ENCODE assay signal across 8 cellular contexts in the genomic region with DNA sequence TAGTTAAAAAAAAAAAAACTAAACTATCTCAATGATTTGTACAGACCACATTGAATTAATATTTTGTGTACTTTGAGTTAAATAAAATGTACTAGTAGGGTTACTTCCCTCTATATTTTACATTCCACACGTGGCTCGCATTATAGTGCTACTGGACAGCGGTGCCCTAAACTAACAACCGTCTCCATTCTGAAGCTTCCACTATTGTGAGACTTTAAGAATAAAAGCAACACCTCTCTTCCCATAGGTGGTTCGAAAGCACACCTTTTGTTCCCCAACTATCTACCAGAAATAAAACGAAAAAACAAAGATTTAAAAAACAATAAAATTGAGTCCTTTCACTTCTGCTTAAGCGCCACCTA. TPM values are rescaled to one million over a fixed set of nuclear protein-coding genes. Genes with fewer than 3 reads are reported as not detected.
DNase-seq lines count a peak whose midpoint lies in the region; ATAC-seq lines count a peak whose summit lies in the region.

No MANE protein-coding gene starts in this region.

- peak overlapping the region; percentile 95 for H3K4me3 ChIP-seq in NT2/D1 (ENCODE audit: insufficient read length, low read depth)
- H3K4me3 ChIP-seq in endocrine pancreas (ENCODE audit: control insufficient read depth, insufficient read depth, low read length), result peak overlapping the region; percentile 92
- peak overlapping the region; percentile 80 for H3K4me3 ChIP-seq in neuron (ENCODE audit: low read length)

- ATAC-seq in esophagus mucosa, result no peak

- H3K27me3 ChIP-seq in NT2/D1 (ENCODE audit: insufficient read depth, insufficient read length) (no peaks in the 10 kb centered on the region), endocrine pancreas (ENCODE audit: control insufficient read depth, insufficient read depth, low read length) (no peaks in the 10 kb centered on the region), neuron (ENCODE audit: insufficient read depth, low read length) (no peaks in the 10 kb centered on the region)

- H3K9ac ChIP-seq in NT2/D1 (ENCODE audit: insufficient read length, low read depth) (peak overlapping the region; percentile 100), endocrine pancreas (ENCODE audit: control insufficient read depth, insufficient read depth, low read length) (peak overlapping the region; percentile 80)

- peak; percentile 19 for DNase-seq in EH (ENCODE audit: low read depth)
- no peak for DNase-seq in NT2/D1 (ENCODE audit: low read depth, low spot score)
- DNase-seq in iPS-NIHi11 (ENCODE audit: low spot score), result no peak
- no peak for DNase-seq in 8988T
- DNase-seq in activated CD4-positive, CD25-positive, alpha-beta regulatory T cell treated with anti-CD3 and anti-CD28 coated beads, Interleukin-2, amount 50 U/mL, for 72 hours, result no peak

- H3K9me3 ChIP-seq in NT2/D1 (ENCODE audit: insufficient read depth, low read length) (no peaks in the 10 kb centered on the region), endocrine pancreas (ENCODE audit: control insufficient read depth, low read length) (no peaks in the 10 kb centered on the region), neuron (ENCODE audit: low read length) (no peaks in the 10 kb centered on the region)

- H3K4me1 ChIP-seq in NT2/D1 (ENCODE audit: insufficient read depth, insufficient read length) (peaks cover 2% of the 10 kb centered on the region), endocrine pancreas (ENCODE audit: control insufficient read depth, insufficient read depth, low read length) (peaks cover 18% of the 10 kb centered on the region), neuron (ENCODE audit: insufficient read depth, low read length) (peaks cover 26% of the 10 kb centered on the region)

- H3K36me3 ChIP-seq in NT2/D1 (ENCODE audit: insufficient read depth, insufficient read length, low read length) (peaks cover 21% of the 10 kb centered on the region), endocrine pancreas (ENCODE audit: control insufficient read depth, insufficient read depth, low read length) (no peaks in the 10 kb centered on the region), neuron (ENCODE audit: insufficient read depth, low read length) (no peaks in the 10 kb centered on the region)

- peak overlapping the region; percentile 35 for H2AFZ ChIP-seq in neuron (ENCODE audit: low read depth, low read length)

RNA-seq across cellular contexts. Expression of gene TTC17, which starts 0.4 kb away (rescaled TPM):
- 36.0 TPM for total RNA-seq in esophagus mucosa

RNA-seq across cellular contexts. Expression of gene API5, which starts 46.5 kb away (rescaled TPM):
- 64.2 TPM for total RNA-seq in esophagus mucosa
